14 cellular contexts compared by ENCODE assay signal in the genomic region with DNA sequence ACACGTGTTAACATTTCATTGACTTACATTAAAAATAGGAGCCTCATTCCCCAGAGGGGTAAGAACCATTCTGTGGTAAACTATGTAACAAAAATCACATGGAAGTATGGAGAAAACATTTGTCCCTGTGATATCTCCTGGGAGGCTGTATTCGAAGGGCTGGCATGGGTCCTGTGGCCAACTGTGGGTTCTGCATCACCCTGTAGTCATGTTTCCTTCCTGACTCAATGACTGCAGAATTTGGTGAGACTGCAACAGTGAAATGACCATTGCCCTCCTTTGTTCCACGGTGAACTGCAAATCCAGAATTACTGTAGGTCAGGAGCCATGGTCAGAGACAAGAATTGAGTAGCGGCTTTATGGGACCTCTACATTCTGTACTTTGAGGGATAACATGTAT. TPM values are rescaled to one million over a fixed set of nuclear protein-coding genes. Genes with fewer than 3 reads are reported as not detected.
DNase-seq lines count a peak whose midpoint lies in the region; ATAC-seq and TF ChIP-seq lines count a peak whose summit lies in the region.
"Had no signal": no experiment of that assay in that cellular context is flagged by ENCODE, and none has a peak within 500 bp of the region (broad histone marks: within the 10 kb centered on the region; RNA-seq: fewer than 3 reads in every experiment).

No MANE protein-coding gene starts in this region.

- no peaks in the 10 kb centered on the region for H3K9me2 ChIP-seq in PC-3 (replicated peaks; ENCODE audit: low read length)

- no peaks in the 10 kb centered on the region for H3K36me3 ChIP-seq in PC-3 (ENCODE audit: low read depth, low read length)

- no peaks in the 10 kb centered on the region for H3F3A ChIP-seq in PC-3 (ENCODE audit: low read length, unreplicated experiment)

- no peaks in the 10 kb centered on the region for H4K20me1 ChIP-seq in PC-3 (ENCODE audit: low read length)

- ATAC-seq in PC-3 (peak; percentile 35), HG03439 (IDR thresholded peaks at IDR 0.05; ENCODE audit: unreplicated experiment) (no peak), GM19023 (IDR thresholded peaks at IDR 0.05; ENCODE audit: unreplicated experiment) (no peak)
- no peak for ATAC-seq in activated naive CD4-positive, alpha-beta T cell treated with anti-CD3 and anti-CD28 coated beads, Interleukin-2, amount 50 U/mL, for 72 hours

- H3K79me2 ChIP-seq in PC-3 (ENCODE audit: low read length): peaks cover 19% of the 10 kb centered on the region

- H3K4me2 ChIP-seq in PC-3 (ENCODE audit: low read length): peak overlapping the region; percentile 45

- POLR2A ChIA-PET in PC-3 (lab: Charles Lee; ENCODE audit: unreplicated experiment): no interaction called here

- H3K27ac ChIP-seq in PC-3 (ENCODE audit: low read length): peak overlapping the region; percentile 43

- H3K27me3 ChIP-seq in PC-3 (ENCODE audit: low read length): no peaks in the 10 kb centered on the region

- no peak overlapping the region for H3K9ac ChIP-seq in PC-3 (ENCODE audit: low read length)

- H3K9me3 Mint-ChIP-seq in activated naive CD4-positive, alpha-beta T cell treated with anti-CD3 and anti-CD28 coated beads, Interleukin-2, amount 50 U/mL, for 72 hours: no peaks in the 10 kb centered on the region
- H3K9me3 Mint-ChIP-seq: activated naive CD8-positive, alpha-beta T cell treated with anti-CD3 and anti-CD28 coated beads, Interleukin-2, amount 10 ng/mL, durations not matched to agents 7 days and 5 days; CD4-positive, alpha-beta T cell had no signal

- intact Hi-C loops in PC-3 (cut with micrococcal nuclease) (loop anchor here (5.0 kb wide), 2 partner anchors 233 to 563 kb away; no protein-coding TSS in a partner anchor), posterior vena cava (cut with DNase I) (loop anchor here in 1 of 2 donors (10.0 kb wide), 1 partner anchor 181 kb away; no protein-coding TSS in a partner anchor)

- CTCF ChIA-PET in PC-3 (lab: Charles Lee): no interaction called here

- H3K4me1 ChIP-seq in PC-3 (ENCODE audit: insufficient read depth, low read length): peaks cover 22% of the 10 kb centered on the region

- no peak overlapping the region for H2AFZ ChIP-seq in PC-3 (ENCODE audit: low read length)

- TF ChIP-seq CTCF in PC-3 (conservative IDR thresholded peaks at IDR 0.05; ENCODE audit: low read depth, low read length): no peak

- H3K36me3 Mint-ChIP-seq in activated naive CD4-positive, alpha-beta T cell treated with anti-CD3 and anti-CD28 coated beads, Interleukin-2, amount 50 U/mL, for 72 hours: peaks cover 4 to 6% of the 10 kb centered on the region in 2 donors

- H3K27ac Mint-ChIP-seq in activated naive CD4-positive, alpha-beta T cell treated with anti-CD3 and anti-CD28 coated beads, Interleukin-2, amount 50 U/mL, for 72 hours: no peak overlapping the region
- H3K27ac Mint-ChIP-seq: activated naive CD8-positive, alpha-beta T cell treated with anti-CD3 and anti-CD28 coated beads, Interleukin-2, amount 10 ng/mL, durations not matched to agents 7 days and 5 days; CD4-positive, alpha-beta T cell had no signal

- no TSS peak for BruUV-seq in PC-3 (replicated peaks; lab: Mats Ljungman, UMichigan)

- DNase-seq in ELR (ENCODE audit: low read depth) (peak; percentile 95), PC-3 (peak; percentile 77), dedifferentiated amniotic fluid mesenchymal stem cell (ENCODE audit: extremely low spot score) (peak; percentile 62), posterior vena cava (ENCODE audit: low spot score) (peak; percentile 58)
- no peak for DNase-seq in activated naive CD4-positive, alpha-beta T cell treated with anti-CD3 and anti-CD28 coated beads, Interleukin-2, amount 50 U/mL, for 72 hours (ENCODE audit: low spot score in 2 of 2)
- DNase-seq in stimulated activated naive CD4-positive, alpha-beta T cell (lab: John Stamatoyannopoulos, UW): no peak
- DNase-seq: activated CD4-positive, CD25-positive, alpha-beta regulatory T cell treated with anti-CD3 and anti-CD28 coated beads, Interleukin-2, amount 50 U/mL, for 72 hours; activated naive CD8-positive, alpha-beta T cell treated with anti-CD3 and anti-CD28 coated beads, Interleukin-2, amount 10 ng/mL, durations not matched to agents 7 days and 5 days; CD4-positive, alpha-beta T cell; islet precursor cell; Karpas-422; stimulated activated CD4-positive, alpha-beta T cell treated with anti-CD3 and anti-CD28 coated beads, Interleukin-2, amount 100 ng/mL, for 48 hours had no signal

- H3K4me3 ChIP-seq in PC-3 (ENCODE audit: low read length): no peak overlapping the region

- H3K9me3 ChIP-seq in PC-3 (ENCODE audit: low read length): no peaks in the 10 kb centered on the region

RNA-seq across cellular contexts. Expression of a gene that starts 3.6 kb away (rescaled TPM):
- total RNA-seq in PC-3 (2014; rRNA removed): 3.9 and 10.7 TPM in 2 replicates
- 100 to 1,000 TPM; 118 to 141 TPM for total RNA-seq in posterior vena cava
- 10 to 100 TPM; 44.4 to 56.8 TPM for total RNA-seq in activated naive CD4-positive, alpha-beta T cell treated with anti-CD3 and anti-CD28 coated beads, Interleukin-2, amount 50 U/mL, for 72 hours

Comparison
In these comparisons a context has a peak if more than half of its experiments do, and no peak if none do; other contexts are left out.
1. DNase-seq: peak in ELR (single experiment), PC-3 (single experiment), dedifferentiated amniotic fluid mesenchymal stem cell (single experiment) and posterior vena cava (single experiment); none in activated naive CD4-positive, alpha-beta T cell treated with anti-CD3 and anti-CD28 coated beads, Interleukin-2, amount 50 U/mL, for 72 hours (0 of 2) and stimulated activated naive CD4-positive, alpha-beta T cell (0 of 6).